9 cellular contexts compared by ENCODE assay signal in genomic region chr10:133325392-133325760, GRCh38. TPM values are rescaled to one million over a fixed set of nuclear protein-coding genes. Genes with fewer than 3 reads are reported as not detected.
DNase-seq lines count a peak whose midpoint lies in the region; ATAC-seq and TF ChIP-seq lines count a peak whose summit lies in the region.
"Had no signal": no experiment of that assay in that cellular context is flagged by ENCODE, and none has a peak within 500 bp of the region (broad histone marks: within the 10 kb centered on the region; RNA-seq: fewer than 3 reads in every experiment).

No MANE protein-coding gene starts in this region.

- 0 out of 2 replicates have a peak, but pooled peaks cover 6% of the 10 kb centered on the region for H3K9me1 ChIP-seq in IMR-90 (ENCODE audit: insufficient read depth, low read length)

- H2BK120ac ChIP-seq in IMR-90 (ENCODE audit: low read depth, low read length): no peak overlapping the region

- H3K9me3 ChIP-seq in AG04450 (ENCODE audit: control insufficient read depth, insufficient read depth, low read length) (peaks cover 7% of the 10 kb centered on the region), IMR-90 (ENCODE audit: control insufficient read depth, insufficient read depth, low read length) (no peaks in the 10 kb centered on the region)
- H3K9me3 ChIP-seq in naive thymus-derived CD4-positive, alpha-beta T cell (ENCODE audit: control insufficient read depth in 2 of 3, low read length in 3 of 3): no peaks in the 10 kb centered on the region

- H3K4ac ChIP-seq in IMR-90 (ENCODE audit: low read depth, low read length): no peak overlapping the region

- no peak overlapping the region for H3K27ac ChIP-seq in AG04450 (ENCODE audit: low read depth, low read length)
- no peak overlapping the region for H3K27ac ChIP-seq in IMR-90 (ENCODE audit: insufficient read depth, low read length)
- peak overlapping the region; percentile 48 for H3K27ac ChIP-seq in naive thymus-derived CD4-positive, alpha-beta T cell (ENCODE audit: low read depth, low read length)

- no peak for TF ChIP-seq POLR2A in IMR-90 (IDR thresholded peaks at IDR 0.05; ENCODE audit: low read depth, low read length)

- TF ChIP-seq CTCF in AG04450 (IDR thresholded peaks at IDR 0.05; ENCODE audit: low read depth, low read length) (no peak), IMR-90 (conservative IDR thresholded peaks at IDR 0.05; ENCODE audit: low read depth, low read length) (no peak), chondrocyte (IDR thresholded peaks at IDR 0.05) (no peak)

- H3K56ac ChIP-seq in IMR-90 (ENCODE audit: extremely low read depth, insufficient read depth, low read length): no peak overlapping the region

- no peak overlapping the region for H2BK5ac ChIP-seq in IMR-90 (ENCODE audit: low read depth, low read length, poor library complexity, severe bottlenecking)

- H3K36me3 ChIP-seq in IMR-90 (ENCODE audit: control insufficient read depth, insufficient read depth, low read length): no peaks in the 10 kb centered on the region
- no peaks in the 10 kb centered on the region for H3K36me3 ChIP-seq in naive thymus-derived CD4-positive, alpha-beta T cell (ENCODE audit: control insufficient read depth in 2 of 3, insufficient read depth in 3 of 3, low read length in 3 of 3)

- TF ChIP-seq RAD21 in IMR-90 (IDR thresholded peaks at IDR 0.05; ENCODE audit: low read length): no peak

- H3K4me1 ChIP-seq in IMR-90 (ENCODE audit: control insufficient read depth, insufficient read depth, low read length): peaks cover 18% of the 10 kb centered on the region
- peaks cover 8 to 18% of the 10 kb centered on the region in 2 donors for H3K4me1 ChIP-seq in naive thymus-derived CD4-positive, alpha-beta T cell (ENCODE audit: control insufficient read depth in 2 of 2, insufficient read depth in 2 of 2, low read length in 2 of 2)

- no peak overlapping the region for H4K91ac ChIP-seq in IMR-90 (ENCODE audit: insufficient read depth, low read depth, low read length)

- DNase-seq in AG04450 (ENCODE audit: low read depth, low spot score) (no peak), IMR-90 (no peak), chondrocyte (ENCODE audit: low spot score) (peak; percentile 84), cerebellar cortex (ENCODE audit: low spot score) (no peak), NCI-H2107 (lab: John Stamatoyannopoulos, UW) (no peak)
- peak in 3 of 9 donors; percentile 22 to 42 (median 29) for DNase-seq in naive thymus-derived CD4-positive, alpha-beta T cell
- no peak for DNase-seq in NK-92 treated with Interleukin-12 subunit alpha and Interleukin-12 subunit beta, amount 100 ng/mL, for 24 hours (lab: John Stamatoyannopoulos, UW)

- H3K27me3 ChIP-seq in AG04450 (ENCODE audit: control insufficient read depth, insufficient read depth, low read length) (peaks cover 17% of the 10 kb centered on the region), IMR-90 (ENCODE audit: control insufficient read depth, insufficient read depth, low read length) (peaks cover 16% of the 10 kb centered on the region)
- H3K27me3 ChIP-seq in naive thymus-derived CD4-positive, alpha-beta T cell (ENCODE audit: control insufficient read depth in 2 of 2, insufficient read depth in 2 of 2, low read length in 2 of 2): peaks cover 8 to 12% of the 10 kb centered on the region in 2 donors

- H4K8ac ChIP-seq in IMR-90 (ENCODE audit: low read depth in 2 of 2, low read length in 2 of 2): 0 out of 4 replicates have a peak overlapping the region, but pooled peaks of 1 of the 2 experiments have one; percentile 25

- H3K14ac ChIP-seq in IMR-90 (replicated peaks; ENCODE audit: low read depth, low read length): no peak overlapping the region

- H3K4me3 ChIP-seq in AG04450 (ENCODE audit: low read depth, low read length) (peak overlapping the region; percentile 56), IMR-90 (ENCODE audit: insufficient read depth, low read depth, low read length) (peak overlapping the region; percentile 48)
- H3K4me3 ChIP-seq in naive thymus-derived CD4-positive, alpha-beta T cell (ENCODE audit: low read length): peak overlapping the region; percentile 39

- BruUV-seq in IMR-90 (replicated peaks; lab: Mats Ljungman, UMichigan): no TSS peak

- no peak overlapping the region for H2AK5ac ChIP-seq in IMR-90 (ENCODE audit: low read depth, low read length)

- peak overlapping the region; percentile 82 for H3K4me3 Mint-ChIP-seq in chondrocyte (ENCODE audit: unreplicated experiment)
- peak overlapping the region; percentile 77 to 92 (median 83) for H3K4me3 Mint-ChIP-seq in naive thymus-derived CD4-positive, alpha-beta T cell

- H2AK9ac ChIP-seq in IMR-90 (replicated peaks; ENCODE audit: low read depth, low read length, poor library complexity): peak overlapping the region; percentile 72

- no peaks in the 10 kb centered on the region for H3K36me3 Mint-ChIP-seq in chondrocyte (ENCODE audit: low read depth)
- H3K36me3 Mint-ChIP-seq in naive thymus-derived CD4-positive, alpha-beta T cell: no peaks in the 10 kb centered on the region

- no peak overlapping the region for H2BK15ac ChIP-seq in IMR-90 (ENCODE audit: low read depth, low read length)

- CTCF ChIA-PET in AG04450 (lab: Charles Lee) (interaction anchor here (0.6 kb wide), 1 partner anchor 14 kb away, joined by 3 read pairs; no protein-coding TSS in a partner anchor), IMR-90 (lab: Yijun Ruan, JAX) (interaction anchor here (1.2 kb wide), 1 partner anchor 18 kb away, joined by 5 read pairs; no protein-coding TSS in a partner anchor)
- CTCF ChIA-PET in naive thymus-derived CD4-positive, alpha-beta T cell (lab: Charles Lee): no interaction called here

- in situ Hi-C loops in IMR-90 (cut with MboI; ENCODE audit: low sequenced_read_pairs): loop anchor here (10.0 kb wide), 1 partner anchor 169 kb away; no protein-coding TSS in a partner anchor

- POLR2A ChIA-PET in AG04450 (lab: Yijun Ruan, JAX) (interaction anchor here (0.6 kb wide), 1 partner anchor 32 kb away, joined by 5 read pairs; no protein-coding TSS in a partner anchor), IMR-90 (lab: Charles Lee; ENCODE audit: unreplicated experiment) (no interaction called here)
- POLR2A ChIA-PET in naive thymus-derived CD4-positive, alpha-beta T cell (lab: Charles Lee): interaction anchor here (1.1 to 2.4 kb wide), 2 partner anchors 10 kb away, joined by 3 to 10 read pairs; no protein-coding TSS in a partner anchor

- peak overlapping the region; percentile 94 for H3K27ac Mint-ChIP-seq in chondrocyte (ENCODE audit: unreplicated experiment)
- H3K27ac Mint-ChIP-seq in naive thymus-derived CD4-positive, alpha-beta T cell: peak overlapping the region in 3 of 9 donors; percentile 25 to 74 (median 71)

- peak overlapping the region; percentile 50 for H3K4me2 ChIP-seq in IMR-90 (ENCODE audit: low read depth, low read length)

- no peak; the same call in 1 of the 2 replicates for ATAC-seq in IMR-90 (ENCODE audit: low read depth)
- ATAC-seq in naive thymus-derived CD4-positive, alpha-beta T cell: no peak
- no peak for ATAC-seq in HG02970 (IDR thresholded peaks at IDR 0.05; ENCODE audit: low FRiP score, unreplicated experiment)

- no peak overlapping the region for H2BK20ac ChIP-seq in IMR-90 (ENCODE audit: low read depth, low read length)

- no peak overlapping the region for H4K5ac ChIP-seq in IMR-90 (ENCODE audit: low read depth, low read length)

- peak overlapping the region; percentile 86 for H2AFZ ChIP-seq in IMR-90 (replicated peaks; ENCODE audit: low read length, poor library complexity)

- WGBS in IMR-90 (ENCODE audit: extremely low coverage in 2 of 2, insufficient read length in 1 of 2), 2 experiments: 8% methylated on average over 20 of the region's 39 CpGs; no CpG with 5 or more reads in 1 of the 2 experiments

- H3K9ac ChIP-seq in IMR-90 (ENCODE audit: low read depth, low read length): peak overlapping the region; percentile 40; the same call in 1 of the 2 replicates

- H4K20me1 ChIP-seq in IMR-90 (ENCODE audit: insufficient read depth, low read length): 0 out of 2 replicates have a peak, but pooled peaks cover 3% of the 10 kb centered on the region

- H3K27me3 Mint-ChIP-seq in chondrocyte (ENCODE audit: low read depth): no peaks in the 10 kb centered on the region
- peaks cover 12 to 50% (median 19%) of the 10 kb centered on the region in 5 donors for H3K27me3 Mint-ChIP-seq in naive thymus-derived CD4-positive, alpha-beta T cell

- no peak overlapping the region for H3K18ac ChIP-seq in IMR-90 (ENCODE audit: low read depth, low read length)

- H3K23ac ChIP-seq in IMR-90 (ENCODE audit: low read depth, low read length): no peak overlapping the region

- H3K4me1 Mint-ChIP-seq in chondrocyte (ENCODE audit: low read depth): peaks cover 43% of the 10 kb centered on the region
- H3K4me1 Mint-ChIP-seq in naive thymus-derived CD4-positive, alpha-beta T cell: peaks cover 4 to 18% (median 12%) of the 10 kb centered on the region in 7 donors

- dilution Hi-C loops in IMR-90 (cut with HindIII; ENCODE audit: low sequenced_read_pairs, unreplicated experiment): no loop called here

- intact Hi-C loops in IMR-90 (cut with micrococcal nuclease): loop anchor here (10.0 kb wide), 2 partner anchors 49 to 199 kb away; partner anchors contain the start of genes CYP2E1, ECHS1 and PAOX
- intact Hi-C loops in naive thymus-derived CD4-positive, alpha-beta T cell (cut with micrococcal nuclease): loop anchor here (2.0 to 5.0 kb wide), 5 partner anchors 17 to 383 kb away; partner anchors contain the start of genes CFAP46 (in 1 of the 2), MTG1 (in 1 of the 2), SCART1 (in 1 of the 2) and TUBGCP2 (in 1 of the 2)

- no peaks in the 10 kb centered on the region for H3K79me1 ChIP-seq in IMR-90 (ENCODE audit: low read depth in 1 of 2, low read length in 2 of 2)

- no peaks in the 10 kb centered on the region for H3K9me3 Mint-ChIP-seq in chondrocyte (ENCODE audit: low read depth)
- H3K9me3 Mint-ChIP-seq in naive thymus-derived CD4-positive, alpha-beta T cell: peaks cover 0 to 4% (median 0%) of the 10 kb centered on the region in 11 donors

RNA-seq across cellular contexts. Expression of gene CALY, which starts 11.3 kb away (rescaled TPM):
- polyA plus RNA-seq in AG04450 (2011; rRNA removed) (0.16 and 0.41 TPM in 2 replicates), IMR-90 (2012; rRNA removed) (0.34 and 0.62 TPM in 2 replicates)
- polyA minus RNA-seq in AG04450 (2011; rRNA and poly(A)+ RNA removed): not detected in 2 replicates
- total RNA-seq in IMR-90 (2012; rRNA removed) (not detected in 2 replicates), chondrocyte (7.3 to 13.5 TPM (median 8.9 TPM) in 3 replicates)
- 1.1 and 1.9 TPM in 2 replicates for polyA plus RNA-seq in IMR-90 (2012; cell fraction: cytosol; rRNA removed)
- polyA plus RNA-seq in IMR-90 (2012; cell fraction: nucleus; rRNA removed; ENCODE audit: low replicate concordance): 0.88 and 2.2 TPM in 2 replicates
- 1 to 10 TPM in 4 of 5 experiments, not detected in 1; 1.5 to 5.1 (median 3.4) TPM for total RNA-seq in naive thymus-derived CD4-positive, alpha-beta T cell
- polyA plus RNA-seq in naive thymus-derived CD4-positive, alpha-beta T cell: under 1 TPM; 0.33 to 0.91 TPM

RNA-seq across cellular contexts. Expression of gene ZNF511, which starts 16.7 kb away (rescaled TPM):
- polyA plus RNA-seq in AG04450 (2011; rRNA removed): 21.6 and 31.3 TPM in 2 replicates
- 13.0 and 22.0 TPM in 2 replicates for polyA minus RNA-seq in AG04450 (2011; rRNA and poly(A)+ RNA removed)
- total RNA-seq in IMR-90 (2012; rRNA removed): 13.6 and 14.2 TPM in 2 replicates
- polyA plus RNA-seq in IMR-90 (2012; rRNA removed): 32.6 and 36.8 TPM in 2 replicates
- polyA plus RNA-seq in IMR-90 (2012; cell fraction: cytosol; rRNA removed): 20.3 and 34.8 TPM in 2 replicates
- polyA plus RNA-seq in IMR-90 (2012; cell fraction: nucleus; rRNA removed; ENCODE audit: low replicate concordance): 33.0 and 37.6 TPM in 2 replicates
- 25.6 to 33.0 TPM (median 32.7 TPM) in 3 replicates for total RNA-seq in chondrocyte
- 10 to 100 TPM; 29.6 to 49.8 (median 32.8) TPM for total RNA-seq in naive thymus-derived CD4-positive, alpha-beta T cell
- polyA plus RNA-seq in naive thymus-derived CD4-positive, alpha-beta T cell: 10 to 100 TPM; 78.9 to 88.1 TPM

RNA-seq across cellular contexts. Expression of gene TUBGCP2, which starts 16.7 kb away (rescaled TPM):
- polyA plus RNA-seq in AG04450 (2011; rRNA removed): 40.0 and 45.1 TPM in 2 replicates
- polyA minus RNA-seq in AG04450 (2011; rRNA and poly(A)+ RNA removed): 64.9 and 71.6 TPM in 2 replicates
- total RNA-seq in IMR-90 (2012; rRNA removed): 65.0 and 72.6 TPM in 2 replicates
- 48.1 and 48.6 TPM in 2 replicates for polyA plus RNA-seq in IMR-90 (2012; rRNA removed)
- 23.0 and 41.7 TPM in 2 replicates for polyA plus RNA-seq in IMR-90 (2012; cell fraction: cytosol; rRNA removed)
- 62.3 and 99.6 TPM in 2 replicates for polyA plus RNA-seq in IMR-90 (2012; cell fraction: nucleus; rRNA removed; ENCODE audit: low replicate concordance)
- 53.2 to 56.2 TPM (median 54.9 TPM) in 3 replicates for total RNA-seq in chondrocyte
- 10 to 100 TPM; 67.7 to 97.0 (median 69.5) TPM for total RNA-seq in naive thymus-derived CD4-positive, alpha-beta T cell
- 10 to 100 TPM; 29.6 to 32.6 TPM for polyA plus RNA-seq in naive thymus-derived CD4-positive, alpha-beta T cell

RNA-seq across cellular contexts. Expression of gene PRAP1, which starts 21.8 kb away (rescaled TPM):
- polyA plus RNA-seq in AG04450 (2011; rRNA removed) (not detected in 2 replicates), IMR-90 (2012; rRNA removed) (not detected in 2 replicates)
- polyA minus RNA-seq in AG04450 (2011; rRNA and poly(A)+ RNA removed): not detected in 2 replicates
- total RNA-seq in IMR-90 (2012; rRNA removed) (not detected in 2 replicates), chondrocyte (not detected in 3 replicates)
- polyA plus RNA-seq in IMR-90 (2012; cell fraction: cytosol; rRNA removed): 0.05 and 0.15 TPM in 2 replicates
- polyA plus RNA-seq in IMR-90 (2012; cell fraction: nucleus; rRNA removed; ENCODE audit: low replicate concordance): not detected in 2 replicates
- not detected for total RNA-seq in naive thymus-derived CD4-positive, alpha-beta T cell
- polyA plus RNA-seq in naive thymus-derived CD4-positive, alpha-beta T cell: not detected
- total RNA-seq: subcutaneous adipose tissue had no signal

RNA-seq across cellular contexts. Expression of gene FUOM, which starts 32.4 kb away (rescaled TPM):
- polyA plus RNA-seq in AG04450 (2011; rRNA removed) (17.8 and 24.3 TPM in 2 replicates), IMR-90 (2012; rRNA removed) (52.8 and 71.2 TPM in 2 replicates)
- 3.2 and 5.7 TPM in 2 replicates for polyA minus RNA-seq in AG04450 (2011; rRNA and poly(A)+ RNA removed)
- total RNA-seq in IMR-90 (2012; rRNA removed) (26.3 and 28.1 TPM in 2 replicates), chondrocyte (29.9 to 34.4 TPM (median 32.2 TPM) in 3 replicates)
- 53.8 and 71.8 TPM in 2 replicates for polyA plus RNA-seq in IMR-90 (2012; cell fraction: cytosol; rRNA removed)
- polyA plus RNA-seq in IMR-90 (2012; cell fraction: nucleus; rRNA removed; ENCODE audit: low replicate concordance): 25.8 and 31.8 TPM in 2 replicates
- 10 to 100 TPM; 11.2 to 24.6 (median 16.9) TPM for total RNA-seq in naive thymus-derived CD4-positive, alpha-beta T cell
- 10 to 100 TPM; 21.9 to 22.9 TPM for polyA plus RNA-seq in naive thymus-derived CD4-positive, alpha-beta T cell
